8 cellular contexts compared by ENCODE assay signal in genomic region chr19:14114854-14115253, GRCh38. TPM values are rescaled to one million over a fixed set of nuclear protein-coding genes. Genes with fewer than 3 reads are reported as not detected.
A peak's percentile ranks its signal among the peaks of the same experiment; 100 is the strongest.
DNase-seq lines count a peak whose midpoint lies in the region; ATAC-seq and TF ChIP-seq lines count a peak whose summit lies in the region.

No MANE protein-coding gene starts in this region.

- peak; percentile 27 to 52 (median 27) for TF ChIP-seq CTCF in breast epithelium (IDR thresholded peaks at IDR 0.05)

- WGBS in thymus, result 30% methylated on average over 9 of the region's 9 CpGs

- peak; percentile 62 for DNase-seq in SIG-M5 treated with dmso at 0.1 percent for 504 hours (lab: John Stamatoyannopoulos, UW; ENCODE audit: unreplicated experiment)
- no peak for DNase-seq in SIG-M5 (lab: John Stamatoyannopoulos, UW)
- peak in 4 of 5 donors; percentile 26 to 42 (median 36) for DNase-seq in T-helper 1 cell
- DNase-seq in breast epithelium (ENCODE audit: low spot score in 2 of 2), result no peak
- DNase-seq in medulla oblongata (ENCODE audit: extremely low spot score), result peak; percentile 71
- DNase-seq in AG08395 (ENCODE audit: low spot score), result no peak

- no peak for ATAC-seq in GM21786 (IDR thresholded peaks at IDR 0.05; ENCODE audit: unreplicated experiment)

- no peaks in the 10 kb centered on the region for H3K9me3 ChIP-seq in breast epithelium
- H3K9me3 ChIP-seq in thymus (ENCODE audit: control insufficient read depth), result no peaks in the 10 kb centered on the region

- H3K4me3 ChIP-seq in breast epithelium, result no peak overlapping the region
- no peak overlapping the region for H3K4me3 ChIP-seq in thymus (ENCODE audit: low read length)

- H3K4me1 ChIP-seq in breast epithelium (peaks cover 27 to 30% of the 10 kb centered on the region in 2 donors), thymus (ENCODE audit: control insufficient read depth, insufficient read depth, low read length) (peaks cover 11% of the 10 kb centered on the region)

- H3K27me3 ChIP-seq in breast epithelium, result no peaks in the 10 kb centered on the region
- no peaks in the 10 kb centered on the region for H3K27me3 ChIP-seq in thymus (ENCODE audit: control insufficient read depth, insufficient read depth)

- intact Hi-C loops in breast epithelium (cut with DNase I; ENCODE audit: low total_unique reads), result no loop called here

- TF ChIP-seq POLR2A in breast epithelium (IDR thresholded peaks at IDR 0.05), result no peak

- H3K27ac ChIP-seq in breast epithelium (peak overlapping the region; percentile 85 to 93), thymus (ENCODE audit: low read depth) (peak overlapping the region; percentile 9)

- H3K36me3 ChIP-seq in breast epithelium (no peaks in the 10 kb centered on the region), thymus (ENCODE audit: control insufficient read depth, insufficient read depth) (peaks cover 3% of the 10 kb centered on the region)

RNA-seq across cellular contexts. Expression of gene PRKACA, which starts 2.7 kb away (rescaled TPM):
- 10 to 100 TPM; 27.2 to 44.8 (median 35.4) TPM for total RNA-seq in breast epithelium
- polyA plus RNA-seq in thymus, result 36.8 TPM

RNA-seq across cellular contexts. Expression of gene ASF1B, which starts 21.5 kb away (rescaled TPM):
- total RNA-seq in breast epithelium, result 1 to 10 TPM in 2 of 3 donors, under 1 TPM in 1; 0.66 to 1.6 (median 1.2) TPM
- polyA plus RNA-seq in thymus, result 2.9 TPM

RNA-seq across cellular contexts. Expression of gene SAMD1, which starts 24.3 kb away (rescaled TPM):
- 10 to 100 TPM; 10.8 to 15.4 (median 14.2) TPM for total RNA-seq in breast epithelium
- 43.6 TPM for polyA plus RNA-seq in thymus

RNA-seq across cellular contexts. Expression of gene C19orf67, which starts 29.3 kb away (rescaled TPM):
- total RNA-seq in breast epithelium, result not detected
- polyA plus RNA-seq in thymus, result 0.18 TPM

RNA-seq across cellular contexts. Expression of gene MISP3, which starts 42.3 kb away (rescaled TPM):
- 1 to 10 TPM; 4.6 to 6.4 (median 5.0) TPM for total RNA-seq in breast epithelium
- polyA plus RNA-seq in thymus, result 2.9 TPM

Comparison
In these comparisons a context has a peak if more than half of its experiments do, and no peak if none do; other contexts are left out.
1. DNase-seq: peak in SIG-M5 treated with dmso at 0.1 percent for 504 hours (single experiment), T-helper 1 cell (4 of 5) and medulla oblongata (single experiment); none in SIG-M5 (single experiment), breast epithelium (0 of 2) and AG08395 (single experiment).